In the genomic region with DNA sequence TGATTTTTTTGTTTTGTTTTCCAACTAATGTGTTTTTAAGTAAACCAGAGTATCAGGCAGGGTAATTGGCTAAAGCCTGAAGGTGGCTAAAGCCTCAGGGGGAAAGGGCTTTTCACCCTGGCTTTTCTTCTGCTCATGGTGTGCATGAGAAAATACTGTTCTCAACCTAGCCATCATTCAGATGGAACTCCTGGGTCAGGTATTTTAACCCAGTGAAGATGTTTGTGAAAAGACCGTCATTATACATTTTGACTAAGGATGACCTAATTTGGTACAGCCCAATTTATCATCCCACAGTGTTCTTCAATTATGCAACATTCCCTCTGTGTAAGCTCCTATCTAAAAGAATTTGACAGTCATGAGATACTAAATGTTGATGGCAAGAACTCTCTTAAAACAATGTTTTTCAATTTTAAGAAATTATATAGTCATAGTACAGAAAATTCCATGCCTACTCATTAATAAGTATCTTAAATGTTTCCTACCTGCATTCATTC, we compare ENCODE assay signal across 28 cellular contexts.
DNase-seq lines count a peak whose midpoint lies in the region; ATAC-seq and TF ChIP-seq lines count a peak whose summit lies in the region.
"Had no signal": no experiment of that assay in that cellular context is flagged by ENCODE, and none has a peak within 500 bp of the region (broad histone marks: within the 10 kb centered on the region; RNA-seq: fewer than 3 reads in every experiment).

No MANE protein-coding gene starts in this region.

- H3F3A ChIP-seq in SK-N-SH (replicated peaks; ENCODE audit: insufficient read depth), result peaks cover 4% of the 10 kb centered on the region

- peaks cover 0 to 4% of the 10 kb centered on the region in 2 experiments; a peak in 2 of 4 replicates for H3K4me1 ChIP-seq in SK-N-SH (ENCODE audit: control insufficient read depth in 1 of 2, insufficient read depth in 2 of 2, low read depth in 1 of 2, low read length in 1 of 2)
- H3K4me1 ChIP-seq in subcutaneous abdominal adipose tissue (ENCODE audit: control insufficient read depth in 5 of 5, insufficient read depth in 5 of 5, low read length in 5 of 5), result peaks cover 0 to 32% (median 0%) of the 10 kb centered on the region in 5 donors

- no peak overlapping the region for H3K9ac ChIP-seq in SK-N-SH
- no peak overlapping the region for H3K9ac ChIP-seq in subcutaneous abdominal adipose tissue (ENCODE audit: low read length in 5 of 5)

- H2AFZ ChIP-seq in SK-N-SH (ENCODE audit: low read depth), result no peak overlapping the region
- H2AFZ ChIP-seq: PC-9 had no signal

- H3K27ac Mint-ChIP-seq in natural killer cell treated with Interleukin-12 subunit alpha and Interleukin-12 subunit beta and Interleukin-15 and Interleukin-18, amount 100 ng/mL, for 72 hours, result no peak overlapping the region
- no peak overlapping the region for H3K27ac Mint-ChIP-seq in activated naive CD8-positive, alpha-beta T cell treated with anti-CD3 and anti-CD28 coated beads for 36 hours
- H3K27ac Mint-ChIP-seq: CD8-positive, alpha-beta memory T cell; GM23338 had no signal

- H3K79me2 ChIP-seq in SK-N-SH (ENCODE audit: insufficient read depth), result no peaks in the 10 kb centered on the region

- no peaks in the 10 kb centered on the region for H3K9me2 ChIP-seq in SK-N-SH

- no peak for ATAC-seq in SK-N-SH treated with all-trans-retinoic acid at 6 μM for 48 hours
- ATAC-seq in natural killer cell treated with Interleukin-12 subunit alpha and Interleukin-12 subunit beta and Interleukin-15 and Interleukin-18, amount 100 ng/mL, for 72 hours, result no peak
- ATAC-seq: HepG2 had no signal

- H3K36me3 Mint-ChIP-seq in natural killer cell treated with Interleukin-12 subunit alpha and Interleukin-12 subunit beta and Interleukin-15 and Interleukin-18, amount 100 ng/mL, for 72 hours, result no peaks in the 10 kb centered on the region
- no peaks in the 10 kb centered on the region for H3K36me3 Mint-ChIP-seq in activated naive CD8-positive, alpha-beta T cell treated with anti-CD3 and anti-CD28 coated beads for 36 hours

- H3K4me3 ChIP-seq in SK-N-SH (ENCODE audit: low read depth in 2 of 2, low read length in 1 of 2), result no peak overlapping the region
- H3K4me3 ChIP-seq in choroid plexus epithelial cell (ENCODE audit: low read depth, low read length), result no peak overlapping the region
- H3K4me3 ChIP-seq in fibroblast of pulmonary artery (replicated peaks; ENCODE audit: low read depth, low read length), result no peak overlapping the region
- no peak overlapping the region for H3K4me3 ChIP-seq in subcutaneous abdominal adipose tissue (ENCODE audit: low read depth in 1 of 5, low read length in 5 of 5)
- H3K4me3 ChIP-seq: GM23338, HAP-1, PC-9 had no signal

- no peak overlapping the region; a peak in 1 of 4 replicates for H3K27ac ChIP-seq in SK-N-SH (ENCODE audit: low read depth in 2 of 2, low read length in 1 of 2)
- peak overlapping the region; percentile 28 for H3K27ac ChIP-seq in subcutaneous abdominal adipose tissue (ENCODE audit: low read depth, low read length)
- H3K27ac ChIP-seq in substantia nigra (ENCODE audit: low read depth, low read length, poor library complexity, severe bottlenecking), result no peak overlapping the region
- H3K27ac ChIP-seq: 22Rv1, C4-2B, PC-9 had no signal

- H3K9me3 Mint-ChIP-seq in natural killer cell treated with Interleukin-12 subunit alpha and Interleukin-12 subunit beta and Interleukin-15 and Interleukin-18, amount 100 ng/mL, for 72 hours, result peaks cover 6% of the 10 kb centered on the region
- no peaks in the 10 kb centered on the region for H3K9me3 Mint-ChIP-seq in activated naive CD8-positive, alpha-beta T cell treated with anti-CD3 and anti-CD28 coated beads for 36 hours
- H3K9me3 Mint-ChIP-seq: GM23338 had no signal

- TF ChIP-seq EP300 in SK-N-SH (IDR thresholded peaks at IDR 0.05; ENCODE audit: borderline replicate concordance in 1 of 2, low read depth in 1 of 2, low read length in 1 of 2), result no peak

- no peaks in the 10 kb centered on the region for H3K27me3 Mint-ChIP-seq in natural killer cell treated with Interleukin-12 subunit alpha and Interleukin-12 subunit beta and Interleukin-15 and Interleukin-18, amount 100 ng/mL, for 72 hours
- H3K27me3 Mint-ChIP-seq in activated naive CD8-positive, alpha-beta T cell treated with anti-CD3 and anti-CD28 coated beads for 36 hours, result no peaks in the 10 kb centered on the region
- H3K27me3 Mint-ChIP-seq: CD8-positive, alpha-beta memory T cell had no signal

- H3K9me3 ChIP-seq in SK-N-SH, result no peaks in the 10 kb centered on the region
- H3K9me3 ChIP-seq in subcutaneous abdominal adipose tissue (ENCODE audit: control insufficient read depth in 5 of 5, low read length in 5 of 5), result no peaks in the 10 kb centered on the region
- H3K9me3 ChIP-seq: HAP-1 had no signal

- H3K4me2 ChIP-seq in SK-N-SH, result no peak overlapping the region
- H3K4me2 ChIP-seq: GM23338, PC-9 had no signal

- CTCF ChIA-PET in SK-N-SH (lab: Yijun Ruan, JAX), result no interaction called here

- no peaks in the 10 kb centered on the region for H4K20me1 ChIP-seq in SK-N-SH (ENCODE audit: insufficient read depth)

- H3K4me1 Mint-ChIP-seq in natural killer cell treated with Interleukin-12 subunit alpha and Interleukin-12 subunit beta and Interleukin-15 and Interleukin-18, amount 100 ng/mL, for 72 hours (ENCODE audit: low read depth in 2 of 2), result peaks cover 6% of the 10 kb centered on the region in 2 donors
- peaks cover 8% of the 10 kb centered on the region for H3K4me1 Mint-ChIP-seq in activated naive CD8-positive, alpha-beta T cell treated with anti-CD3 and anti-CD28 coated beads for 36 hours

- DNase-seq in SK-N-SH (no peak), choroid plexus epithelial cell (ENCODE audit: low read depth) (peak; percentile 32), fibroblast of pulmonary artery (ENCODE audit: low read depth) (peak; percentile 26), substantia nigra (lab: John Stamatoyannopoulos, UW) (no peak)
- no peak for DNase-seq in natural killer cell treated with Interleukin-12 subunit alpha and Interleukin-12 subunit beta and Interleukin-15 and Interleukin-18, amount 100 ng/mL, for 72 hours (ENCODE audit: low spot score)
- DNase-seq in activated naive CD8-positive, alpha-beta T cell treated with anti-CD3 and anti-CD28 coated beads for 36 hours, result no peak
- DNase-seq: ACHN; AML-193; Calu3; CD8-positive, alpha-beta memory T cell; DMS153; KBM-7; MM.1S; NCI-H1092; NCI-H1436 treated with DMSO at 0.1 percent for 48 hours; NCI-H1930; NCI-H510A; NCI-H748 treated with DMSO at 0.1 percent for 48 hours; PC-9; RPMI8226; SHP77 had no signal

- 80% methylated on average over 1 of the region's 1 CpG for WGBS in SK-N-SH (ENCODE audit: low lambda C conversion rate)

- no peak overlapping the region for H3K4me3 Mint-ChIP-seq in natural killer cell treated with Interleukin-12 subunit alpha and Interleukin-12 subunit beta and Interleukin-15 and Interleukin-18, amount 100 ng/mL, for 72 hours
- no peak overlapping the region for H3K4me3 Mint-ChIP-seq in activated naive CD8-positive, alpha-beta T cell treated with anti-CD3 and anti-CD28 coated beads for 36 hours
- H3K4me3 Mint-ChIP-seq: CD8-positive, alpha-beta memory T cell; GM23338 had no signal

- POLR2A ChIA-PET in SK-N-SH (lab: Yijun Ruan, JAX), result no interaction called here

- H3K27me3 ChIP-seq in SK-N-SH (ENCODE audit: insufficient read depth) (no peaks in the 10 kb centered on the region), subcutaneous abdominal adipose tissue (ENCODE audit: control insufficient read depth in 5 of 5, insufficient read depth in 4 of 5, low read length in 5 of 5) (no peaks in the 10 kb centered on the region)

- no peak for TF ChIP-seq CTCF in SK-N-SH (IDR thresholded peaks at IDR 0.05)
- TF ChIP-seq CTCF in choroid plexus epithelial cell (conservative IDR thresholded peaks at IDR 0.05; ENCODE audit: low read depth, low read length), result no peak
- TF ChIP-seq CTCF in fibroblast of pulmonary artery (IDR thresholded peaks at IDR 0.05; ENCODE audit: low read length, missing control alignments), result no peak

- H3K36me3 ChIP-seq in SK-N-SH (replicated peaks in 1 of 2; ENCODE audit: control insufficient read depth in 1 of 2, insufficient read depth in 2 of 2, low read length in 1 of 2) (no peaks in the 10 kb centered on the region), subcutaneous abdominal adipose tissue (ENCODE audit: control insufficient read depth in 5 of 5, insufficient read depth in 5 of 5, low read length in 5 of 5) (no peaks in the 10 kb centered on the region)
- H3K36me3 ChIP-seq: HAP-1 had no signal

- TF ChIP-seq RAD21 in SK-N-SH (IDR thresholded peaks at IDR 0.05; ENCODE audit: low read length), result no peak

TF ChIP-seq in SK-N-SH, 30 proteins besides CTCF, POLR2A, EP300 and RAD21 (continues in another document):
- TF ChIP-seq, protein P1, sequence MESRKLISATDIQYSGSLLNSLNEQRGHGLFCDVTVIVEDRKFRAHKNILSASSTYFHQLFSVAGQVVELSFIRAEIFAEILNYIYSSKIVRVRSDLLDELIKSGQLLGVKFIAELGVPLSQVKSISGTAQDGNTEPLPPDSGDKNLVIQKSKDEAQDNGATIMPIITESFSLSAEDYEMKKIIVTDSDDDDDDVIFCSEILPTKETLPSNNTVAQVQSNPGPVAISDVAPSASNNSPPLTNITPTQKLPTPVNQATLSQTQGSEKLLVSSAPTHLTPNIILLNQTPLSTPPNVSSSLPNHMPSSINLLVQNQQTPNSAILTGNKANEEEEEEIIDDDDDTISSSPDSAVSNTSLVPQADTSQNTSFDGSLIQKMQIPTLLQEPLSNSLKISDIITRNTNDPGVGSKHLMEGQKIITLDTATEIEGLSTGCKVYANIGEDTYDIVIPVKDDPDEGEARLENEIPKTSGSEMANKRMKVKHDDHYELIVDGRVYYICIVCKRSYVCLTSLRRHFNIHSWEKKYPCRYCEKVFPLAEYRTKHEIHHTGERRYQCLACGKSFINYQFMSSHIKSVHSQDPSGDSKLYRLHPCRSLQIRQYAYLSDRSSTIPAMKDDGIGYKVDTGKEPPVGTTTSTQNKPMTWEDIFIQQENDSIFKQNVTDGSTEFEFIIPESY (IDR thresholded peaks at IDR 0.05; ENCODE audit: borderline replicate concordance, low read depth), result no peak

TF ChIP-seq in SK-N-SH treated with all-trans-retinoic acid at 6 μM for 48 hours, 23 proteins besides CTCF, POLR2A, EP300 and RAD21 (continues in another document):
- TF ChIP-seq, protein P2, sequence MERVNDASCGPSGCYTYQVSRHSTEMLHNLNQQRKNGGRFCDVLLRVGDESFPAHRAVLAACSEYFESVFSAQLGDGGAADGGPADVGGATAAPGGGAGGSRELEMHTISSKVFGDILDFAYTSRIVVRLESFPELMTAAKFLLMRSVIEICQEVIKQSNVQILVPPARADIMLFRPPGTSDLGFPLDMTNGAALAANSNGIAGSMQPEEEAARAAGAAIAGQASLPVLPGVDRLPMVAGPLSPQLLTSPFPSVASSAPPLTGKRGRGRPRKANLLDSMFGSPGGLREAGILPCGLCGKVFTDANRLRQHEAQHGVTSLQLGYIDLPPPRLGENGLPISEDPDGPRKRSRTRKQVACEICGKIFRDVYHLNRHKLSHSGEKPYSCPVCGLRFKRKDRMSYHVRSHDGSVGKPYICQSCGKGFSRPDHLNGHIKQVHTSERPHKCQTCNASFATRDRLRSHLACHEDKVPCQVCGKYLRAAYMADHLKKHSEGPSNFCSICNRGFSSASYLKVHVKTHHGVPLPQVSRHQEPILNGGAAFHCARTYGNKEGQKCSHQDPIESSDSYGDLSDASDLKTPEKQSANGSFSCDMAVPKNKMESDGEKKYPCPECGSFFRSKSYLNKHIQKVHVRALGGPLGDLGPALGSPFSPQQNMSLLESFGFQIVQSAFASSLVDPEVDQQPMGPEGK (CRISPR knock-in tag; IDR thresholded peaks at IDR 0.05; ENCODE audit: borderline replicate concordance), result no peak

Comparison
In these comparisons a context has a peak if more than half of its experiments do, and no peak if none do; other contexts are left out.
1. DNase-seq: peak in choroid plexus epithelial cell (single experiment) and fibroblast of pulmonary artery (single experiment); none in SK-N-SH (single experiment), substantia nigra (0 of 49), natural killer cell treated with Interleukin-12 subunit alpha and Interleukin-12 subunit beta and Interleukin-15 and Interleukin-18, amount 100 ng/mL, for 72 hours (single experiment) and activated naive CD8-positive, alpha-beta T cell treated with anti-CD3 and anti-CD28 coated beads for 36 hours (single experiment).